ENCODE assay signal across 8 cellular contexts in the genomic region with DNA sequence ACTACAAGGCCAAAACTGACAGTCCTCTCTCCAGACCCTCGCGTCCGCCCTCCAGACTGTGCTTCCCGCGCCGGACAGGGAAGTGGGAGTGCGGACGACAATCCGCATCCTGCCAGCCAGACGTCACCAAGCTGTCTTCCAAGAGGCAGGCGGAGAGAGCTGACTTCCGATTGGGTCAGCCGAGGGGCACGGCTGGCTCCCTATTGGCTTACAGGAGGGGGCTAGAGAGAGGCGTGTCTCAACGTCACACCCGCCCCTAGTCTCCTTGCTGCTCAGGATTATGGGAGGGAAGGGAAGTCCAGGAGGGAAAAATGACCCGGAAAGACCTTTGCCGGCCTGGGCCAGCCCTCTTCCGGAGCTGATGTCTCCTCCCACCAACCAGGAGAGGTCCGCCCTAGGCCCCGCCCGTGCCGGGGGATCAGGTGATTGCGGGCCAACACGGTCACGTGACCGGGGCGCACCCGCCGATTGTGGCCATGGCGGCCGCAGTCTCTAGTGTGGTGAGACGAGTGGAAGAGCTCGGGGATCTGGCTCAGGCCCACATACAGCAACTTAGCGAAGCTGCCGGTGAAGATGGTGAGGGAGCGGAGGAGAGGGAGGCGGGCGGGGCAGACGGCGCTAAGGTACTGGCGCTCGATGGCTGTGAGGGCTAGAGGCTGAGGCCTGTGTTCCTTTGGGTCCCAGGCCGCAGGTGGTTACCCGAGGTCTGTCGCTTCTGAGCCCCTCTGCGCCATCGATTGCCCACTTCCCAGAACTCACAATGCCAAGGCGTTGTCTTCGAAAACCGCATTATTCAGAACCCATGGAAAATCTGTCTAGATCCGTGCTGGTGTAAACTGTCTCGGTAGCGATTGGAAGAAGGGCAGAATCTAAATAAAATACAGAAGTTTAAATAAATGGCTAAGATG. TPM values are rescaled to one million over a fixed set of nuclear protein-coding genes. Genes with fewer than 3 reads are reported as not detected.
DNase-seq lines count a peak whose midpoint lies in the region; ATAC-seq, FAIRE-seq and TF ChIP-seq lines count a peak whose summit lies in the region.

A gene with protein sequence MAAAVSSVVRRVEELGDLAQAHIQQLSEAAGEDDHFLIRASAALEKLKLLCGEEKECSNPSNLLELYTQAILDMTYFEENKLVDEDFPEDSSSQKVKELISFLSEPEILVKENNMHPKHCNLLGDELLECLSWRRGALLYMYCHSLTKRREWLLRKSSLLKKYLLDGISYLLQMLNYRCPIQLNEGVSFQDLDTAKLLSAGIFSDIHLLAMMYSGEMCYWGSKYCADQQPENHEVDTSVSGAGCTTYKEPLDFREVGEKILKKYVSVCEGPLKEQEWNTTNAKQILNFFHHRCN (plus strand): TSS at position 453 of the 908 bp plus-strand sequence. CDS start 24 bp downstream, at position 477.

- H3K4me1 ChIP-seq in OCI-LY7 (ENCODE audit: insufficient read depth, low read length, poor library complexity, severe bottlenecking): peaks cover 22% of the 10 kb centered on the region

- H3K4me2 ChIP-seq in OCI-LY7 (ENCODE audit: low read length): peak within 1 kb of the TSS; percentile 74

- BruUV-seq in OCI-LY7 (replicated peaks; lab: Mats Ljungman, UMichigan): no TSS peak

- CTCF ChIA-PET in OCI-LY7 (lab: Charles Lee; ENCODE audit: unreplicated experiment): no interaction called here

- peak; percentile 99 for ATAC-seq in GM21526 (IDR thresholded peaks at IDR 0.05; ENCODE audit: low FRiP score, unreplicated experiment)

- H3K4me3 Mint-ChIP-seq in endothelial cell (ENCODE audit: unreplicated experiment) (peak within 1 kb of the TSS; percentile 98), mesothelial cell of epicardium (peak within 1 kb of the TSS; percentile 96)

- intact Hi-C loops in OCI-LY7 (cut with micrococcal nuclease; ENCODE audit: unreplicated experiment): loop anchor here (1.0 to 5.0 kb wide), 3 partner anchors 34 to 1408 kb away; a partner anchor contains a TSS

- peaks cover 26% of the 10 kb centered on the region for H3K36me3 ChIP-seq in OCI-LY7 (ENCODE audit: insufficient read depth, low read length)

- H3K4me1 Mint-ChIP-seq in endothelial cell (ENCODE audit: unreplicated experiment) (peaks cover 13% of the 10 kb centered on the region), mesothelial cell of epicardium (peaks cover 22% of the 10 kb centered on the region)

- POLR2A ChIA-PET in OCI-LY7 (lab: Charles Lee): interaction anchor here (0.7 to 2.0 kb wide), 7 partner anchors 9 to 138 kb away, joined by 3 to 7 read pairs (median 4); a partner anchor contains a TSS

- H3K4me3 ChIP-seq in OCI-LY7 (ENCODE audit: low read depth, low read length, poor library complexity, severe bottlenecking): peak within 1 kb of the TSS; percentile 82

- H3K27ac Mint-ChIP-seq in endothelial cell (ENCODE audit: unreplicated experiment): peak within 1 kb of the TSS; percentile 97
- H3K27ac Mint-ChIP-seq in mesothelial cell of epicardium: peak within 1 kb of the TSS; percentile 99

- DNase-seq in D721Med (ENCODE audit: insufficient read length, low spot score): peak; percentile 47
- peak; percentile 89 for DNase-seq in HuH-7.5 (ENCODE audit: low spot score)
- DNase-seq in OCI-LY7 (ENCODE audit: low spot score): peak; percentile 98
- peak; percentile 96 for DNase-seq in activated T-cell treated with anti-CD3 and anti-CD28 coated beads for 1 hour (ENCODE audit: low read depth)
- DNase-seq in endothelial cell (ENCODE audit: low spot score): peak; percentile 98
- DNase-seq in mesothelial cell of epicardium (ENCODE audit: low spot score in 2 of 2, unreplicated experiment in 2 of 2): peak; percentile 95 to 97
- peak; percentile 97 to 98 for DNase-seq in stimulated activated CD8-positive, alpha-beta memory T cell treated with anti-CD3 and anti-CD28 coated beads, Interleukin-15, amount 100 ng/mL, for 48 hours (ENCODE audit: low read depth in 2 of 2)

- TF ChIP-seq CTCF in D721Med (IDR thresholded peaks at IDR 0.05; ENCODE audit: insufficient read depth, missing control alignments) (no peak), OCI-LY7 (conservative IDR thresholded peaks at IDR 0.05; ENCODE audit: low read length) (no peak), endothelial cell (IDR thresholded peaks at IDR 0.05; ENCODE audit: unreplicated experiment) (no peak), mesothelial cell of epicardium (IDR thresholded peaks at IDR 0.05; ENCODE audit: unreplicated experiment) (no peak)

- H3K79me2 ChIP-seq in OCI-LY7 (ENCODE audit: insufficient read depth, low read depth, low read length): peaks cover 34% of the 10 kb centered on the region

- FAIRE-seq in D721Med (lab: Jason Lieb, UNC): no peak

- H3K9me2 ChIP-seq in OCI-LY7 (ENCODE audit: insufficient read depth, low read length): no peaks in the 10 kb centered on the region

- H3K27ac ChIP-seq in OCI-LY7 (ENCODE audit: low read depth, low read length, poor library complexity, severe bottlenecking): peak within 1 kb of the TSS; percentile 39

- H4K20me1 ChIP-seq in OCI-LY7 (ENCODE audit: insufficient read depth, low read length): no peaks in the 10 kb centered on the region; the same call in 1 of the 2 replicates

- no peaks in the 10 kb centered on the region for H3K9me3 ChIP-seq in OCI-LY7 (ENCODE audit: low read length)

- H2AFZ ChIP-seq in OCI-LY7 (ENCODE audit: low read length): peak within 1 kb of the TSS; percentile 79

- H3K36me3 Mint-ChIP-seq in endothelial cell (ENCODE audit: low read depth, unreplicated experiment): peaks cover 3% of the 10 kb centered on the region
- H3K36me3 Mint-ChIP-seq in mesothelial cell of epicardium: peaks cover 2% of the 10 kb centered on the region

- no peaks in the 10 kb centered on the region for H3K9me3 Mint-ChIP-seq in endothelial cell (ENCODE audit: unreplicated experiment)
- H3K9me3 Mint-ChIP-seq in mesothelial cell of epicardium: no peaks in the 10 kb centered on the region

- H3K27me3 Mint-ChIP-seq in endothelial cell (ENCODE audit: unreplicated experiment) (peaks cover 9% of the 10 kb centered on the region), mesothelial cell of epicardium (ENCODE audit: low read depth) (no peaks in the 10 kb centered on the region)

RNA-seq across cellular contexts. Expression of the gene that starts here (rescaled TPM):
- total RNA-seq in OCI-LY7 (2014; rRNA removed; shearing (Covaris generic)): 7.9 and 8.5 TPM in 2 replicates
- total RNA-seq in OCI-LY7 (2022): 29.7 and 30.7 TPM in 2 replicates
- total RNA-seq in endothelial cell (ENCODE audit: unreplicated experiment): 31.5 TPM
- 29.2 to 30.8 TPM (median 30.0 TPM) in 3 replicates for total RNA-seq in mesothelial cell of epicardium

Comparison
In these comparisons a context has a peak if more than half of its experiments do, and no peak if none do; other contexts are left out.
1. Peak in every context shown above with its lines: DNase-seq, ATAC-seq, H3K4me3 ChIP-seq and H3K27ac ChIP-seq.
2. DNase-seq: peak in every context shown above with its lines; median percentile 98 in OCI-LY7; 98 in endothelial cell; 98 in stimulated activated CD8-positive, alpha-beta memory T cell treated with anti-CD3 and anti-CD28 coated beads, Interleukin-15, amount 100 ng/mL, for 48 hours; 96 in activated T-cell treated with anti-CD3 and anti-CD28 coated beads for 1 hour; 96 in mesothelial cell of epicardium; 89 in HuH-7.5; 47 in D721Med.